1 cellular context compared by ENCODE assay signal in the genomic region with DNA sequence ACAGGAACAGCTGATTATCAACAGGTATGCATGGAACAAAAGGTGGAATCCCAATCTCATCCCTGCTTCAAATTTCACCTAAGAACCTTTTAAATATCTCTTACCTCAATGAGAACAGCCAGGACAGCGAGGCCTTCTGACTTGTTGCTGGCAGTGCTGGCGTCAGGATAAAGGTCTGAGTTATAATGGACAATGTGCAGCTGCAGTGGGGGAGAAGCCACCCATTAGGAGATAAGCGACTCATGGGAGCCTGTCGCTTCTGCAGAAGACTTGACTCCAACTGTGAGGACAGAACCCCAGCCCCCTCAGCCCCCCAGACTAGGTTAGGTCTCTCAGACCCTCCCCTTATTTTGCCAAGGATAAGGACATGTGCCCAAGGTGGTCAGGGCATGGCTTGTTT.
TF ChIP-seq lines count a peak whose summit lies in the region.

No MANE protein-coding gene starts in this region.

TF ChIP-seq in H1, 55 proteins besides CTCF, POLR2A, EP300 and RAD21 (continued from another document):
- TF ChIP-seq HDAC2 (IDR thresholded peaks at IDR 0.05; ENCODE audit: borderline replicate concordance in 1 of 2, low read depth in 2 of 2, low read length in 2 of 2) (no peak), YY1 (IDR thresholded peaks at IDR 0.05; ENCODE audit: low read depth, low read length) (no peak), ZNF274 (IDR thresholded peaks at IDR 0.05; ENCODE audit: borderline replicate concordance, extremely low read depth, low read length) (no peak), USF2 (IDR thresholded peaks at IDR 0.05; ENCODE audit: low read length) (no peak), JUND (IDR thresholded peaks at IDR 0.05; ENCODE audit: low read length) (no peak), POLR2AphosphoS5 (IDR thresholded peaks at IDR 0.05; ENCODE audit: low read depth, low read length) (no peak), RNF2 (IDR thresholded peaks at IDR 0.05; ENCODE audit: borderline replicate concordance, low read depth, low read length, missing control alignments, poor library complexity, severe bottlenecking) (no peak), TEAD4 (IDR thresholded peaks at IDR 0.05; ENCODE audit: low read depth, low read length) (no peak), EGR1 (IDR thresholded peaks at IDR 0.05; ENCODE audit: borderline replicate concordance, low read depth, low read length) (no peak)
